Comparison of ENCODE assay signal across 8 cellular contexts in genomic region chr1:28417441-28418277, GRCh38. TPM values are rescaled to one million over a fixed set of nuclear protein-coding genes. Genes with fewer than 3 reads are reported as not detected.
DNase-seq lines count a peak whose midpoint lies in the region; ATAC-seq and TF ChIP-seq lines count a peak whose summit lies in the region.

No MANE protein-coding gene starts in this region.

- H3K9me3 Mint-ChIP-seq in activated T-cell treated with anti-CD3 and anti-CD28 coated beads, Interleukin-2, amount 50 U/mL, for 4 hours, result no peaks in the 10 kb centered on the region
- H3K9me3 Mint-ChIP-seq in stimulated activated naive CD8-positive, alpha-beta T cell treated with anti-CD3 and anti-CD28 coated beads, Interleukin-15, amount 100 ng/mL, for 72 hours, result no peaks in the 10 kb centered on the region

- no peaks in the 10 kb centered on the region for H3K79me2 ChIP-seq in OCI-LY1 (ENCODE audit: insufficient read depth, low read length)

- no peak for DNase-seq in activated T-cell treated with anti-CD3 and anti-CD28 coated beads, Interleukin-2, amount 50 U/mL, for 4 hours
- no peak for DNase-seq in activated T-cell treated with anti-CD3 and anti-CD28 coated beads for 4 hours
- DNase-seq in dermis microvascular lymphatic vessel endothelial cell (ENCODE audit: low read depth in 2 of 2), result peak; percentile 55 to 75
- DNase-seq in stimulated activated naive CD8-positive, alpha-beta T cell treated with anti-CD3 and anti-CD28 coated beads, Interleukin-15, amount 100 ng/mL, for 72 hours, result peak; percentile 48 to 69
- no peak for DNase-seq in cerebellar cortex (ENCODE audit: low spot score)
- DNase-seq in aorta, result no peak

- H3K4me3 Mint-ChIP-seq in activated T-cell treated with anti-CD3 and anti-CD28 coated beads, Interleukin-2, amount 50 U/mL, for 4 hours, result peak overlapping the region; percentile 51
- peak overlapping the region; percentile 50 to 51 for H3K4me3 Mint-ChIP-seq in stimulated activated naive CD8-positive, alpha-beta T cell treated with anti-CD3 and anti-CD28 coated beads, Interleukin-15, amount 100 ng/mL, for 72 hours

- H3K9me3 ChIP-seq in OCI-LY1 (ENCODE audit: low read length) (no peaks in the 10 kb centered on the region), aorta (ENCODE audit: control insufficient read depth, low read length) (no peaks in the 10 kb centered on the region)

- peaks cover 17% of the 10 kb centered on the region for H3K4me1 Mint-ChIP-seq in activated T-cell treated with anti-CD3 and anti-CD28 coated beads, Interleukin-2, amount 50 U/mL, for 4 hours (ENCODE audit: low read depth)
- H3K4me1 Mint-ChIP-seq in stimulated activated naive CD8-positive, alpha-beta T cell treated with anti-CD3 and anti-CD28 coated beads, Interleukin-15, amount 100 ng/mL, for 72 hours, result peaks cover 33% of the 10 kb centered on the region

- H3K27me3 Mint-ChIP-seq in activated T-cell treated with anti-CD3 and anti-CD28 coated beads, Interleukin-2, amount 50 U/mL, for 4 hours (ENCODE audit: low read depth), result no peaks in the 10 kb centered on the region
- H3K27me3 Mint-ChIP-seq in stimulated activated naive CD8-positive, alpha-beta T cell treated with anti-CD3 and anti-CD28 coated beads, Interleukin-15, amount 100 ng/mL, for 72 hours, result no peaks in the 10 kb centered on the region

- peak overlapping the region; percentile 97 to 99 for H3K27ac Mint-ChIP-seq in stimulated activated naive CD8-positive, alpha-beta T cell treated with anti-CD3 and anti-CD28 coated beads, Interleukin-15, amount 100 ng/mL, for 72 hours

- ATAC-seq in activated T-cell treated with anti-CD3 and anti-CD28 coated beads, Interleukin-2, amount 50 U/mL, for 4 hours, result peak in 1 of 2 donors; percentile 40
- peak; percentile 100 for ATAC-seq in stimulated activated naive CD8-positive, alpha-beta T cell treated with anti-CD3 and anti-CD28 coated beads, Interleukin-15, amount 100 ng/mL, for 72 hours
- no peak for ATAC-seq in aorta (ENCODE audit: low FRiP score)
- no peak for ATAC-seq in GM21515 (IDR thresholded peaks at IDR 0.05; ENCODE audit: unreplicated experiment)

- intact Hi-C loops in aorta (cut with DNase I), result loop anchor here in 1 of 2 donors (10.0 kb wide), 1 partner anchor 187 kb away; no protein-coding TSS in a partner anchor

- H3K27ac ChIP-seq in OCI-LY1 (ENCODE audit: low read depth, low read length, poor library complexity, severe bottlenecking), result peak overlapping the region; percentile 46
- no peak overlapping the region for H3K27ac ChIP-seq in aorta (ENCODE audit: low read depth in 1 of 2, low read length in 2 of 2)

- H3K4me1 ChIP-seq in OCI-LY1 (ENCODE audit: insufficient read depth, low read length, severe bottlenecking) (peaks cover 13% of the 10 kb centered on the region), aorta (ENCODE audit: control insufficient read depth in 1 of 2, insufficient read depth in 2 of 2, low read length in 2 of 2) (no peaks in the 10 kb centered on the region)

- 54 to 64% methylated on average over 4 of the region's 4 CpGs for WGBS in aorta, 2 donors

- H3K36me3 ChIP-seq in OCI-LY1 (ENCODE audit: insufficient read depth, low read length), result no peaks in the 10 kb centered on the region
- no peaks in the 10 kb centered on the region for H3K36me3 ChIP-seq in aorta (ENCODE audit: control insufficient read depth in 1 of 2, insufficient read depth in 2 of 2, low read length in 1 of 2)

- no peak overlapping the region for H2AFZ ChIP-seq in OCI-LY1 (ENCODE audit: low read length)

- H3K4me2 ChIP-seq in OCI-LY1 (ENCODE audit: low read length), result peak overlapping the region; percentile 47; the same call in 1 of the 2 replicates

- H3K27me3 ChIP-seq in OCI-LY1 (ENCODE audit: insufficient read depth, low read length), result no peaks in the 10 kb centered on the region
- H3K27me3 ChIP-seq in aorta (ENCODE audit: control insufficient read depth in 1 of 2, insufficient read depth in 2 of 2, low read length in 1 of 2), result no peaks in the 10 kb centered on the region

- H3F3A ChIP-seq in OCI-LY1 (ENCODE audit: insufficient read depth, low read length), result no peaks in the 10 kb centered on the region

- H3K9ac ChIP-seq in OCI-LY1 (ENCODE audit: low read length), result peak overlapping the region; percentile 6; the same call in 1 of the 2 replicates

- H3K4me3 ChIP-seq in OCI-LY1 (ENCODE audit: low read depth, low read length, poor library complexity, severe bottlenecking), result no peak overlapping the region
- no peak overlapping the region for H3K4me3 ChIP-seq in aorta (ENCODE audit: low read length in 2 of 2)

- H3K9me2 ChIP-seq in OCI-LY1 (ENCODE audit: low read depth, low read length), result no peaks in the 10 kb centered on the region

- TF ChIP-seq CTCF in OCI-LY1 (IDR thresholded peaks at IDR 0.05; ENCODE audit: low read length), result no peak

- H4K20me1 ChIP-seq in OCI-LY1 (ENCODE audit: insufficient read depth, low read length), result no peaks in the 10 kb centered on the region

- peaks cover 2% of the 10 kb centered on the region for H3K36me3 Mint-ChIP-seq in activated T-cell treated with anti-CD3 and anti-CD28 coated beads, Interleukin-2, amount 50 U/mL, for 4 hours (ENCODE audit: insufficient read depth)

RNA-seq across cellular contexts. Expression of gene PHACTR4, which starts 48.1 kb away (rescaled TPM):
- 10 to 100 TPM; 19.7 to 23.2 (median 22.4) TPM for total RNA-seq in activated T-cell treated with anti-CD3 and anti-CD28 coated beads, Interleukin-2, amount 50 U/mL, for 4 hours
- total RNA-seq in dermis microvascular lymphatic vessel endothelial cell, result 14.0 and 18.8 TPM in 2 replicates
- 10 to 100 TPM; 32.4 to 38.9 TPM for total RNA-seq in aorta
- polyA plus RNA-seq in aorta, result 10 to 100 TPM; 11.3 to 20.1 TPM

Comparison
In these comparisons a context has a peak if more than half of its experiments do, and no peak if none do; other contexts are left out.
1. DNase-seq: peak in dermis microvascular lymphatic vessel endothelial cell (2 of 2) and stimulated activated naive CD8-positive, alpha-beta T cell treated with anti-CD3 and anti-CD28 coated beads, Interleukin-15, amount 100 ng/mL, for 72 hours (2 of 2); none in activated T-cell treated with anti-CD3 and anti-CD28 coated beads, Interleukin-2, amount 50 U/mL, for 4 hours (single experiment), activated T-cell treated with anti-CD3 and anti-CD28 coated beads for 4 hours (single experiment), cerebellar cortex (single experiment) and aorta (0 of 2).